In genomic region chr3:28606283-28606682, GRCh38 we compare ENCODE assay signal across 39 cellular contexts.
"Had no signal": no experiment of that assay in that cellular context is flagged by ENCODE, and none has a peak within 500 bp of the region (broad histone marks: within the 10 kb centered on the region; RNA-seq: fewer than 3 reads in every experiment).

No MANE protein-coding gene starts in this region.

- H3K4me3 Mint-ChIP-seq: activated CD4-positive, alpha-beta memory T cell treated with anti-CD3 and anti-CD28 coated beads, Interleukin-2, amount 10 ng/mL, durations not matched to agents 7 days and 5 days; activated CD4-positive, alpha-beta T cell treated with anti-CD3 and anti-CD28 coated beads for 36 hours; activated CD4-positive, alpha-beta T cell treated with anti-CD3 and anti-CD28 coated beads, Interleukin-2, amount 10 ng/mL, durations not matched to agents 7 days and 5 days; activated CD8-positive, alpha-beta memory T cell treated with anti-CD3 and anti-CD28 coated beads, Interleukin-2, amount 10 ng/mL, durations not matched to agents 7 days and 5 days; activated CD8-positive, alpha-beta T cell treated with anti-CD3 and anti-CD28 coated beads, Interleukin-2, amount 10 ng/mL, durations not matched to agents 7 days and 5 days; activated naive CD4-positive, alpha-beta T cell treated with anti-CD3 and anti-CD28 coated beads, Interleukin-2, amount 10 ng/mL, durations not matched to agents 7 days and 5 days; activated naive CD4-positive, alpha-beta T cell treated with anti-CD3 and anti-CD28 coated beads, Interleukin-2, amount 50 U/mL, for 24 hours; activated naive CD8-positive, alpha-beta T cell; activated naive CD8-positive, alpha-beta T cell treated with anti-CD3 and anti-CD28 coated beads, Interleukin-2, amount 10 ng/mL, durations not matched to agents 7 days and 5 days; activated naive CD8-positive, alpha-beta T cell treated with anti-CD3 and anti-CD28 coated beads, Interleukin-2, amount 50 U/mL, for 24 hours; activated T-cell treated with anti-CD3 and anti-CD28 coated beads, Interleukin-2, amount 50 U/mL, for 24 hours; brain; central memory CD8-positive, alpha-beta T cell; T-helper 1 cell treated with Interleukin-12 subunit alpha and Interleukin-12 subunit beta and Interleukin-4 antibody, amounts not matched to agents 30 μg/mL and 1 μg/mL, for 36 hours; T-helper 2 cell treated with Interferon-gamma antibody and Interleukin-4, amounts not matched to agents 5 μg/mL and 100 μg/mL, for 36 hours had no signal

- H3K4me1 ChIP-seq: ascending aorta had no signal

- H3K27me3 ChIP-seq: ascending aorta, cardiac muscle cell had no signal

- H3K27ac ChIP-seq: ascending aorta, cardiac muscle cell, VCaP had no signal

- ATAC-seq: activated CD4-positive, alpha-beta T cell treated with anti-CD3 and anti-CD28 coated beads for 36 hours; activated CD4-positive, CD25-positive, alpha-beta regulatory T cell treated with anti-CD3 and anti-CD28 coated beads, Interleukin-2, amount 50 U/mL, for 24 hours; activated CD8-positive, alpha-beta memory T cell treated with anti-CD3 and anti-CD28 coated beads, Interleukin-2, amount 10 ng/mL, durations not matched to agents 7 days and 5 days; activated CD8-positive, alpha-beta T cell treated with anti-CD3 and anti-CD28 coated beads, Interleukin-2, amount 10 ng/mL, durations not matched to agents 7 days and 5 days; activated naive CD8-positive, alpha-beta T cell treated with anti-CD3 and anti-CD28 coated beads, Interleukin-2, amount 50 U/mL, for 24 hours had no signal

- H3K9me3 ChIP-seq: ascending aorta had no signal

- H3K36me3 ChIP-seq: ascending aorta, cardiac muscle cell had no signal

- DNase-seq: activated CD4-positive, alpha-beta memory T cell treated with anti-CD3 and anti-CD28 coated beads, Interleukin-2, amount 10 ng/mL, durations not matched to agents 7 days and 5 days; activated CD4-positive, alpha-beta T cell treated with anti-CD3 and anti-CD28 coated beads for 1 hour; activated CD4-positive, alpha-beta T cell treated with anti-CD3 and anti-CD28 coated beads for 36 hours; activated CD4-positive, alpha-beta T cell treated with anti-CD3 and anti-CD28 coated beads for 48 hours; activated CD4-positive, alpha-beta T cell treated with anti-CD3 and anti-CD28 coated beads, Interleukin-2, amount 10 ng/mL, durations not matched to agents 7 days and 5 days; activated CD4-positive, alpha-beta T cell treated with anti-CD3 and anti-CD28 coated beads, Interleukin-2, amount 50 U/mL, for 48 hours; activated CD4-positive, CD25-positive, alpha-beta regulatory T cell; activated CD8-positive, alpha-beta memory T cell treated with anti-CD3 and anti-CD28 coated beads for 24 hours; activated CD8-positive, alpha-beta memory T cell treated with anti-CD3 and anti-CD28 coated beads, Interleukin-2, amount 10 ng/mL, durations not matched to agents 7 days and 5 days; activated CD8-positive, alpha-beta memory T cell treated with anti-CD3 and anti-CD28 coated beads, Interleukin-2, amount 50 U/mL, for 48 hours; activated CD8-positive, alpha-beta T cell treated with anti-CD3 and anti-CD28 coated beads, Interleukin-2, amount 10 ng/mL, durations not matched to agents 7 days and 5 days; activated effector memory CD4-positive, alpha-beta T cell treated with Interleukin-2 at 50 U/mL for 16 hours; activated gamma-delta T cell; activated naive CD4-positive, alpha-beta T cell treated with anti-CD3 and anti-CD28 coated beads, Interleukin-2, amount 10 ng/mL, durations not matched to agents 7 days and 5 days; activated naive CD4-positive, alpha-beta T cell treated with Interleukin-2 at 50 U/mL for 16 hours; activated naive CD8-positive, alpha-beta T cell treated with anti-CD3 and anti-CD28 coated beads, Interleukin-2, amount 10 ng/mL, durations not matched to agents 7 days and 5 days; activated naive CD8-positive, alpha-beta T cell treated with anti-CD3 and anti-CD28 coated beads, Interleukin-2, amount 50 U/mL, for 24 hours; activated T-cell treated with anti-CD3 and anti-CD28 coated beads, Interleukin-2, amount 50 U/mL, for 24 hours; activated T-cell treated with anti-CD3 and anti-CD28 coated beads, Interleukin-2, amount 50 U/mL, for 48 hours; amygdala; anterior cingulate cortex; caudate nucleus; cerebellar nuclear complex; T-helper 1 cell; T-helper 2 cell; T-helper 9 cell had no signal

- FAIRE-seq: bronchial epithelial cell, TTC549 had no signal

- H3K9me3 Mint-ChIP-seq: activated CD4-positive, alpha-beta memory T cell treated with anti-CD3 and anti-CD28 coated beads, Interleukin-2, amount 10 ng/mL, durations not matched to agents 7 days and 5 days; activated CD4-positive, alpha-beta T cell treated with anti-CD3 and anti-CD28 coated beads, Interleukin-2, amount 10 ng/mL, durations not matched to agents 7 days and 5 days; activated naive CD8-positive, alpha-beta T cell treated with anti-CD3 and anti-CD28 coated beads, Interleukin-2, amount 10 ng/mL, durations not matched to agents 7 days and 5 days; activated naive CD8-positive, alpha-beta T cell treated with anti-CD3 and anti-CD28 coated beads, Interleukin-2, amount 50 U/mL, for 24 hours; activated T-cell treated with anti-CD3 and anti-CD28 coated beads, Interleukin-2, amount 50 U/mL, for 24 hours; activated T-helper 2 cell treated with anti-CD3 and anti-CD28 coated beads, Interferon-gamma antibody, Interleukin-2, Interleukin-4, amounts not matched to agents 10 μg/mL and 5 μg/mL and 100 μg/mL, durations not matched to agents 14 hours and 24 hours and 36 hours; brain; central memory CD8-positive, alpha-beta T cell; T-helper 1 cell treated with Interleukin-12 subunit alpha and Interleukin-12 subunit beta and Interleukin-4 antibody, amounts not matched to agents 30 μg/mL and 1 μg/mL, for 36 hours; T-helper 2 cell treated with Interferon-gamma antibody and Interleukin-4, amounts not matched to agents 5 μg/mL and 100 μg/mL, for 36 hours had no signal

- H3K4me1 Mint-ChIP-seq: activated CD4-positive, alpha-beta memory T cell treated with anti-CD3 and anti-CD28 coated beads, Interleukin-2, amount 10 ng/mL, durations not matched to agents 7 days and 5 days; activated CD4-positive, alpha-beta T cell treated with anti-CD3 and anti-CD28 coated beads for 36 hours; activated CD4-positive, alpha-beta T cell treated with anti-CD3 and anti-CD28 coated beads, Interleukin-2, amount 10 ng/mL, durations not matched to agents 7 days and 5 days; activated CD8-positive, alpha-beta memory T cell treated with anti-CD3 and anti-CD28 coated beads, Interleukin-2, amount 10 ng/mL, durations not matched to agents 7 days and 5 days; activated naive CD4-positive, alpha-beta T cell treated with anti-CD3 and anti-CD28 coated beads, Interleukin-2, amount 10 ng/mL, durations not matched to agents 7 days and 5 days; activated naive CD4-positive, alpha-beta T cell treated with anti-CD3 and anti-CD28 coated beads, Interleukin-2, amount 50 U/mL, for 24 hours; activated naive CD8-positive, alpha-beta T cell treated with anti-CD3 and anti-CD28 coated beads, Interleukin-2, amount 10 ng/mL, durations not matched to agents 7 days and 5 days; activated naive CD8-positive, alpha-beta T cell treated with anti-CD3 and anti-CD28 coated beads, Interleukin-2, amount 50 U/mL, for 24 hours; central memory CD8-positive, alpha-beta T cell had no signal

- H3K4me3 ChIP-seq: ascending aorta, cardiac muscle cell had no signal

- H3K36me3 Mint-ChIP-seq: activated CD8-positive, alpha-beta memory T cell treated with anti-CD3 and anti-CD28 coated beads, Interleukin-2, amount 10 ng/mL, durations not matched to agents 7 days and 5 days; activated naive CD4-positive, alpha-beta T cell treated with anti-CD3 and anti-CD28 coated beads, Interleukin-2, amount 10 ng/mL, durations not matched to agents 7 days and 5 days; activated naive CD4-positive, alpha-beta T cell treated with anti-CD3 and anti-CD28 coated beads, Interleukin-2, amount 50 U/mL, for 24 hours; activated naive CD8-positive, alpha-beta T cell; activated naive CD8-positive, alpha-beta T cell treated with anti-CD3 and anti-CD28 coated beads, Interleukin-2, amount 10 ng/mL, durations not matched to agents 7 days and 5 days; brain had no signal

- H3K27me3 Mint-ChIP-seq: activated CD4-positive, alpha-beta memory T cell treated with anti-CD3 and anti-CD28 coated beads, Interleukin-2, amount 10 ng/mL, durations not matched to agents 7 days and 5 days; activated CD4-positive, alpha-beta T cell treated with anti-CD3 and anti-CD28 coated beads, Interleukin-2, amount 10 ng/mL, durations not matched to agents 7 days and 5 days; activated CD8-positive, alpha-beta memory T cell treated with anti-CD3 and anti-CD28 coated beads, Interleukin-2, amount 10 ng/mL, durations not matched to agents 7 days and 5 days; activated naive CD4-positive, alpha-beta T cell treated with anti-CD3 and anti-CD28 coated beads, Interleukin-2, amount 10 ng/mL, durations not matched to agents 7 days and 5 days; activated naive CD8-positive, alpha-beta T cell; activated naive CD8-positive, alpha-beta T cell treated with anti-CD3 and anti-CD28 coated beads, Interleukin-2, amount 10 ng/mL, durations not matched to agents 7 days and 5 days; activated naive CD8-positive, alpha-beta T cell treated with anti-CD3 and anti-CD28 coated beads, Interleukin-2, amount 50 U/mL, for 24 hours; activated T-cell treated with anti-CD3 and anti-CD28 coated beads, Interleukin-2, amount 50 U/mL, for 24 hours; brain had no signal

- H3K27ac Mint-ChIP-seq: activated CD4-positive, alpha-beta memory T cell treated with anti-CD3 and anti-CD28 coated beads, Interleukin-2, amount 10 ng/mL, durations not matched to agents 7 days and 5 days; activated CD4-positive, alpha-beta T cell treated with anti-CD3 and anti-CD28 coated beads for 36 hours; activated CD4-positive, alpha-beta T cell treated with anti-CD3 and anti-CD28 coated beads, Interleukin-2, amount 10 ng/mL, durations not matched to agents 7 days and 5 days; activated CD8-positive, alpha-beta memory T cell treated with anti-CD3 and anti-CD28 coated beads, Interleukin-2, amount 10 ng/mL, durations not matched to agents 7 days and 5 days; activated CD8-positive, alpha-beta T cell treated with anti-CD3 and anti-CD28 coated beads, Interleukin-2, amount 10 ng/mL, durations not matched to agents 7 days and 5 days; activated naive CD4-positive, alpha-beta T cell treated with anti-CD3 and anti-CD28 coated beads, Interleukin-2, amount 10 ng/mL, durations not matched to agents 7 days and 5 days; activated naive CD4-positive, alpha-beta T cell treated with anti-CD3 and anti-CD28 coated beads, Interleukin-2, amount 50 U/mL, for 24 hours; activated naive CD8-positive, alpha-beta T cell; activated naive CD8-positive, alpha-beta T cell treated with anti-CD3 and anti-CD28 coated beads, Interleukin-2, amount 10 ng/mL, durations not matched to agents 7 days and 5 days; activated naive CD8-positive, alpha-beta T cell treated with anti-CD3 and anti-CD28 coated beads, Interleukin-2, amount 50 U/mL, for 24 hours; activated T-cell treated with anti-CD3 and anti-CD28 coated beads, Interleukin-2, amount 50 U/mL, for 24 hours; activated T-helper 2 cell treated with anti-CD3 and anti-CD28 coated beads, Interferon-gamma antibody, Interleukin-2, Interleukin-4, amounts not matched to agents 10 μg/mL and 5 μg/mL and 100 μg/mL, durations not matched to agents 14 hours and 24 hours and 36 hours; brain; T-helper 1 cell treated with Interleukin-12 subunit alpha and Interleukin-12 subunit beta and Interleukin-4 antibody, amounts not matched to agents 30 μg/mL and 1 μg/mL, for 36 hours; T-helper 2 cell treated with Interferon-gamma antibody and Interleukin-4, amounts not matched to agents 5 μg/mL and 100 μg/mL, for 36 hours had no signal
